ENCODE assay signal across 21 cellular contexts in genomic region chr1:155026154-155026553, GRCh38. TPM values are rescaled to one million over a fixed set of nuclear protein-coding genes. Genes with fewer than 3 reads are reported as not detected.
"Had no signal": no experiment of that assay in that cellular context is flagged by ENCODE, and none has a peak within 500 bp of the region (broad histone marks: within the 10 kb centered on the region; RNA-seq: fewer than 3 reads in every experiment).

No MANE protein-coding gene starts in this region.

- FAIRE-seq: small intestine had no signal

- H3K9me3 ChIP-seq: prostate gland, tibial nerve, vagina had no signal

- H3K36me3 ChIP-seq: prostate gland, vagina had no signal

- DNase-seq: activated CD4-positive, CD25-positive, alpha-beta regulatory T cell treated with anti-CD3 and anti-CD28 coated beads, Interleukin-2, amount 50 U/mL, for 72 hours; activated naive CD8-positive, alpha-beta T cell treated with anti-CD3 and anti-CD28 coated beads, Interleukin-2, amount 10 ng/mL, durations not matched to agents 7 days and 5 days; foreskin melanocyte; head of caudate nucleus; left colon; midbrain; small intestine; stimulated activated CD4-positive, alpha-beta T cell treated with anti-CD3 and anti-CD28 coated beads, Interleukin-4, amount 100 ng/mL, for 24 hours; stimulated activated naive CD4-positive, alpha-beta T cell treated with Interleukin-2 at 50 U/mL for 16 hours; substantia nigra had no signal

- H3K27me3 ChIP-seq: tibial nerve, vagina had no signal

- H3K27ac ChIP-seq: coronary artery, prostate gland, tibial nerve, vagina had no signal

- ATAC-seq: left colon, right cardiac atrium had no signal

- H3K4me1 ChIP-seq: prostate gland, vagina had no signal

- H3K4me3 ChIP-seq: coronary artery, lung, prostate gland, tibial nerve, vagina had no signal

RNA-seq across cellular contexts. Expression of gene DCST2, which starts 7.4 kb away (rescaled TPM):
- total RNA-seq: myocyte, osteoblast had no signal

RNA-seq across cellular contexts. Expression of gene DCST1, which starts 7.5 kb away (rescaled TPM):
- total RNA-seq: activated CD8-positive, alpha-beta memory T cell treated with anti-CD3 and anti-CD28 coated beads for 36 hours; activated naive CD8-positive, alpha-beta T cell treated with anti-CD3 and anti-CD28 coated beads, Interleukin-2, amount 10 ng/mL, durations not matched to agents 7 days and 5 days; activated T-helper 1 cell treated with anti-CD3 and anti-CD28 coated beads, Interleukin-12 subunit alpha, Interleukin-12 subunit beta, Interleukin-2, Interleukin-4 antibody, amounts not matched to agents 30 ng/mL and 10 ng/mL and 1 ng/mL, durations not matched to agents 14 hours and 24 hours and 36 hours; myocyte; osteoblast; right cardiac atrium; vagina had no signal
- polyA plus RNA-seq: neural cell, right cardiac atrium had no signal

RNA-seq across cellular contexts. Expression of gene LENEP, which starts 32.8 kb away (rescaled TPM):
- total RNA-seq: myocyte, osteoblast, prostate gland, right cardiac atrium, vagina had no signal
- polyA plus RNA-seq: neural cell, right cardiac atrium, small intestine had no signal
